8 cellular contexts compared by ENCODE assay signal in the genomic region with DNA sequence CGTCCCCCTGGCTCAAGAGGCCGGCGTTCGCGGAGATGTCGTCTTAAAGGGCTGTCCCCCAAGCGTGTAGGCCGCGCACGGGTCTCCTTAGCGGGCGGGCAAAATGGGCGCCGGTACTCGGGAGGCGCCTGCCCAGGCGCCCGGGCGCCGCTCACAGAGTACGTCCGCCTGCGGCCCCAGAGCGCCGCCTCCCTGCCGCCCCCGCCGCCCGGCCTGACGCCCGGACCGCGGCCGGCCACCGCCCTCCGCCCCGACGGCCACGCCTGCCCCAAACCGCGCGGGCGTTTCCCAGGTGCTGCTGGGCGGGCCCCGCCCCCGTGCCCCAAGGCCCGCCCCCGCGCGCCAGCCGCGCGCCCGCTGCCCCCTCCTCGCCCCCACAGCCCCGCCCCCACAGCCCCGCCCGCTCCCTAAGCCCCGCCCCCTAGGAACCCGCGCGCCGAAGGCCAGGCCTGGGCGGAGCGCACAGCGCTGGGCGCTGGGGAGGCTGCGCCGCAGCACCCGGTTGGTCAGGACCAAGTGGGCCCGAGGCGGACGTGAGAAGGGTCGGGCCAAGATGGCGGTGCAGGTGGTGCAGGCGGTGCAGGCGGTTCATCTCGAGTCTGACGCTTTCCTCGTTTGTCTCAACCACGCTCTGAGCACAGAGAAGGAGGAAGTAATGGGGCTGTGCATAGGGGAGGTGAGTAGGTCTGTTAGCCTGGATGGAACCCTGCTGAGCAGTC. TPM values are rescaled to one million over a fixed set of nuclear protein-coding genes. Genes with fewer than 3 reads are reported as not detected.
DNase-seq lines count a peak whose midpoint lies in the region; ATAC-seq lines count a peak whose summit lies in the region.

Gene BRCC3, plus strand, starts transcription at position 534 of the 719 bp plus-strand sequence. Its CDS starts 20 bp downstream, at position 554.
Gene CMC4, minus strand, starts transcription at position 162 of the 719 bp plus-strand sequence. CDS start 7,113 bp downstream, outside the sequence.
Gene MTCP1, minus strand, starts transcription at position 162 of the 719 bp plus-strand sequence. CDS start 5,126 bp downstream, outside the sequence.

- H3K4me3 ChIP-seq in endocrine pancreas (ENCODE audit: control insufficient read depth, insufficient read depth, low read length) = peak within 1 kb of the TSS; percentile 92

- ATAC-seq in GM19468 (IDR thresholded peaks at IDR 0.05; ENCODE audit: extremely low read depth, unreplicated experiment) = peak; percentile 53

- H3K4me1 ChIP-seq in endocrine pancreas (ENCODE audit: control insufficient read depth, insufficient read depth, low read length) = peaks cover 10% of the 10 kb centered on the region

- H3K27me3 ChIP-seq in endocrine pancreas (ENCODE audit: control insufficient read depth, insufficient read depth, low read length) = no peaks in the 10 kb centered on the region

- H3K9ac ChIP-seq in endocrine pancreas (ENCODE audit: control insufficient read depth, insufficient read depth, low read length) = peak within 1 kb of the TSS; percentile 77

- DNase-seq in CMK (ENCODE audit: low read depth) (peak; percentile 72), HS-5 (ENCODE audit: low read depth) (peak; percentile 24), NOMO-1 treated with DMSO at 0.1 percent for 48 hours (lab: John Stamatoyannopoulos, UW; ENCODE audit: unreplicated experiment) (peak; percentile 72), mesenteric fat pad (ENCODE audit: low spot score) (peak; percentile 94)
- DNase-seq in activated CD8-positive, alpha-beta memory T cell treated with anti-CD3 and anti-CD28 coated beads for 48 hours (ENCODE audit: low read depth in 2 of 3, low spot score in 2 of 3) = peak; percentile 37 to 63 (median 45)
- DNase-seq in stimulated activated CD8-positive, alpha-beta memory T cell treated with anti-CD3 and anti-CD28 coated beads, Interleukin-15, amount 100 ng/mL, for 1 hour (ENCODE audit: low read depth) = peak; percentile 42

- H3K9me3 ChIP-seq in endocrine pancreas (ENCODE audit: control insufficient read depth, low read length) = no peaks in the 10 kb centered on the region

- H3K36me3 ChIP-seq in endocrine pancreas (ENCODE audit: control insufficient read depth, insufficient read depth, low read length) = no peaks in the 10 kb centered on the region

RNA-seq across cellular contexts. Expression of gene BRCC3, which starts in this region (rescaled TPM):
- 20.5 TPM for total RNA-seq in mesenteric fat pad

RNA-seq across cellular contexts. Expression of gene CMC4, which starts in this region (rescaled TPM):
- total RNA-seq in mesenteric fat pad = 6.8 TPM

RNA-seq across cellular contexts. Expression of gene MTCP1, which starts in this region (rescaled TPM):
- 26.3 TPM for total RNA-seq in mesenteric fat pad

Comparison
In these comparisons a context has a peak if more than half of its experiments do, and no peak if none do; other contexts are left out.
1. Peak in every context shown above with its lines: DNase-seq, ATAC-seq and H3K4me3 ChIP-seq.
2. DNase-seq: peak in every context shown above with its lines; median percentile 94 in mesenteric fat pad; 72 in CMK; 72 in NOMO-1 treated with DMSO at 0.1 percent for 48 hours; 45 in activated CD8-positive, alpha-beta memory T cell treated with anti-CD3 and anti-CD28 coated beads for 48 hours; 42 in stimulated activated CD8-positive, alpha-beta memory T cell treated with anti-CD3 and anti-CD28 coated beads, Interleukin-15, amount 100 ng/mL, for 1 hour; 24 in HS-5.